In the genomic region with DNA sequence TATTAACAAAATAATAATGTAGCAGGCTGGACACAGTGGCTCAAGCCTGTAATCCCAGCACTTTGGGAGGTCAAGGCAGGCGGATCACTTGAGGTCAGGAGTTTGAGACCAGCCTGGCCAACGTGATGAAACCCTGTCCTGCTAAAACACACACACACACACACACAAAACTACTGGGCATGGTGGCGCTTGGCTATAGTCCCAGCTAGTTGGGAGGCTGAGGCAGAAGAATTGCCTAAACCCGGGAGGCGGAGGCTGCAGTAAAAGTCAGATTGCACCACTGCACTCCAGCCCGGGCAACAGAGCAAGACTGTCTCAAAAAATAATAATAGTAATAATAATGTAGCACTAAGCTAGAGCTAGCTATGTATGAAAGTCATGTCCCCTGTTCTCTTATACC, we compare ENCODE assay signal across 6 cellular contexts.
A peak's percentile ranks its signal among the peaks of the same experiment; 100 is the strongest.
DNase-seq lines count a peak whose midpoint lies in the region; ATAC-seq, FAIRE-seq and TF ChIP-seq lines count a peak whose summit lies in the region.
"Not testable (repeated sequence)": the region's sequence is repeated elsewhere in the genome, so short reads cannot be mapped to it uniquely, and the experiment has no call there.

No MANE protein-coding gene starts in this region.

- not testable (repeated sequence) for H3K4me1 Mint-ChIP-seq in T-helper 17 cell; MCF 10A (ENCODE audit: insufficient read depth, unreplicated experiment); stimulated activated memory B cell treated with anti-CD40 and anti-IgM and Interleukin-4, amounts not matched to agents 10 μg/mL and 1 μg/mL and 100 μg/mL, for 72 hours
- H3K4me1 Mint-ChIP-seq in natural killer cell = peaks cover 15 to 19% of the 10 kb centered on the region in 2 donors

- not testable (repeated sequence) for TF ChIP-seq CTCF in MCF 10A (IDR thresholded peaks at IDR 0.05; ENCODE audit: unreplicated experiment); cardiac muscle cell (IDR thresholded peaks at IDR 0.05; ENCODE audit: low read depth, low read length); natural killer cell (IDR thresholded peaks at IDR 0.05); pancreas (IDR thresholded peaks at IDR 0.05)

- BruUV-seq in MCF 10A (replicated peaks; lab: Mats Ljungman, UMichigan) = not testable (repeated sequence)

- WGBS in pancreas, 2 donors = 84 to 89% methylated on average over 6 of the region's 6 CpGs

- H3K36me3 Mint-ChIP-seq in T-helper 17 cell (ENCODE audit: low read depth); natural killer cell: not testable (repeated sequence)
- H3K36me3 Mint-ChIP-seq in MCF 10A (ENCODE audit: insufficient read depth, unreplicated experiment) = peaks cover 62% of the 10 kb centered on the region
- H3K36me3 Mint-ChIP-seq in stimulated activated memory B cell treated with anti-CD40 and anti-IgM and Interleukin-4, amounts not matched to agents 10 μg/mL and 1 μg/mL and 100 μg/mL, for 72 hours = peaks cover 35% of the 10 kb centered on the region

- not testable (repeated sequence) for H3K4me3 Mint-ChIP-seq in T-helper 17 cell; MCF 10A (ENCODE audit: unreplicated experiment); natural killer cell; stimulated activated memory B cell treated with anti-CD40 and anti-IgM and Interleukin-4, amounts not matched to agents 10 μg/mL and 1 μg/mL and 100 μg/mL, for 72 hours

- peak overlapping the region; percentile 9 for H3K27ac ChIP-seq in cardiac muscle cell
- H3K27ac ChIP-seq in pancreas = peak overlapping the region; percentile 44 to 65 (median 62)

- H3K27ac Mint-ChIP-seq in T-helper 17 cell = peak overlapping the region; percentile 79
- H3K27ac Mint-ChIP-seq in MCF 10A (ENCODE audit: low read depth, unreplicated experiment) = peak overlapping the region; percentile 70
- peak overlapping the region; percentile 59 to 71 for H3K27ac Mint-ChIP-seq in natural killer cell
- peak overlapping the region; percentile 19 for H3K27ac Mint-ChIP-seq in stimulated activated memory B cell treated with anti-CD40 and anti-IgM and Interleukin-4, amounts not matched to agents 10 μg/mL and 1 μg/mL and 100 μg/mL, for 72 hours

- not testable (repeated sequence) for H3K9me3 Mint-ChIP-seq in MCF 10A (ENCODE audit: unreplicated experiment); natural killer cell; stimulated activated memory B cell treated with anti-CD40 and anti-IgM and Interleukin-4, amounts not matched to agents 10 μg/mL and 1 μg/mL and 100 μg/mL, for 72 hours

- CTCF ChIA-PET in MCF 10A (lab: Yijun Ruan, JAX) = interaction anchor here (0.6 to 1.1 kb wide), 2 partner anchors 95 to 182 kb away, joined by 3 read pairs; no protein-coding TSS in a partner anchor

- not testable (repeated sequence) for H3K4me1 ChIP-seq in cardiac muscle cell (ENCODE audit: low read depth)
- peaks cover 5 to 29% (median 16%) of the 10 kb centered on the region in 3 donors for H3K4me1 ChIP-seq in pancreas

- H3K27me3 Mint-ChIP-seq in T-helper 17 cell; MCF 10A (ENCODE audit: insufficient read depth, unreplicated experiment); natural killer cell (ENCODE audit: low read depth in 2 of 2); stimulated activated memory B cell treated with anti-CD40 and anti-IgM and Interleukin-4, amounts not matched to agents 10 μg/mL and 1 μg/mL and 100 μg/mL, for 72 hours: not testable (repeated sequence)

- not testable (repeated sequence) for H3K27me3 ChIP-seq in cardiac muscle cell, pancreas

- peaks cover 25% of the 10 kb centered on the region for H3K36me3 ChIP-seq in cardiac muscle cell
- not testable (repeated sequence) for H3K36me3 ChIP-seq in pancreas

- POLR2A ChIA-PET in MCF 10A (lab: Yijun Ruan, JAX) = interaction anchor here (1.1 to 2.1 kb wide), 2 partner anchors 14 to 19 kb away, joined by 4 to 6 read pairs; no protein-coding TSS in a partner anchor

- intact Hi-C loops in MCF 10A (cut with micrococcal nuclease); natural killer cell (cut with micrococcal nuclease); pancreas (cut with DNase I): not testable (repeated sequence)

- ATAC-seq in T-helper 17 cell; natural killer cell; stimulated activated memory B cell treated with anti-CD40 and anti-IgM and Interleukin-4, amounts not matched to agents 10 μg/mL and 1 μg/mL and 100 μg/mL, for 72 hours: not testable (repeated sequence)
- ATAC-seq in pancreas = peak in 1 of 4 donors; percentile 3

- DNase-seq in T-helper 17 cell; MCF 10A (ENCODE audit: unreplicated experiment); cardiac muscle cell (ENCODE audit: low read depth in 1 of 2, low spot score in 1 of 2); natural killer cell; pancreas: not testable (repeated sequence)

- not testable (repeated sequence) for H3K9me3 ChIP-seq in T-helper 17 cell (ENCODE audit: control insufficient read depth, low read length, poor library complexity, severe bottlenecking); cardiac muscle cell (ENCODE audit: low read depth); pancreas

- not testable (repeated sequence) for H3K4me3 ChIP-seq in cardiac muscle cell, pancreas

- not testable (repeated sequence) for FAIRE-seq in pancreas (lab: Jason Lieb, UNC)

Comparison
In these comparisons a context has a peak if more than half of its experiments do, and no peak if none do; other contexts are left out.
1. H3K27ac Mint-ChIP-seq: peak in every context shown above with its lines; median percentile 79 in T-helper 17 cell; 70 in MCF 10A; 65 in natural killer cell; 19 in stimulated activated memory B cell treated with anti-CD40 and anti-IgM and Interleukin-4, amounts not matched to agents 10 μg/mL and 1 μg/mL and 100 μg/mL, for 72 hours.